35 cellular contexts compared by ENCODE assay signal in the genomic region with DNA sequence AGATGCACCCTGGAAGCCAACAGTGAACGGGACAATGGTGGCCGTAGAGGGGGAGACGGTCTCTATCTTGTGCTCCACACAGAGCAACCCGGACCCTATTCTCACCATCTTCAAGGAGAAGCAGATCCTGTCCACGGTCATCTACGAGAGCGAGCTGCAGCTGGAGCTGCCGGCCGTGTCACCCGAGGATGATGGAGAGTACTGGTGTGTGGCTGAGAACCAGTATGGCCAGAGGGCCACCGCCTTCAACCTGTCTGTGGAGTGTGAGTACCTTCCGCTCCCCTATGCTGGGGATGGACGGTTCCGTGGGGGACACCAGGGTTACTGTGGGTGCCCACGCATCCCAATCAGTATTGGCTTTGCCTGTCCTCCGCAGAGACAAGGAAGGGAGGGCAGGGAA. TPM values are rescaled to one million over a fixed set of nuclear protein-coding genes. Genes with fewer than 3 reads are reported as not detected.
"Had no signal": no experiment of that assay in that cellular context is flagged by ENCODE, and none has a peak within 500 bp of the region (broad histone marks: within the 10 kb centered on the region; RNA-seq: fewer than 3 reads in every experiment).

No MANE protein-coding gene starts in this region.

- H3K4me1 Mint-ChIP-seq: neural crest cell had no signal

- H3K4me3 Mint-ChIP-seq: naive thymus-derived CD8-positive, alpha-beta T cell; nephron; neural crest cell; stimulated activated naive CD8-positive, alpha-beta T cell treated with anti-CD3 and anti-CD28 coated beads, Interleukin-15, Interleukin-2, amounts not matched to agents 100 ng/mL and 50 ng/mL, for 24 hours had no signal

- H3K36me3 ChIP-seq: left lung, lower lobe of right lung, neutrophil, ovary, right atrium auricular region, right lobe of liver, transverse colon, upper lobe of left lung, vagina had no signal

- H3K27ac Mint-ChIP-seq: naive thymus-derived CD8-positive, alpha-beta T cell; progenitor cell of endocrine pancreas; stimulated activated naive CD8-positive, alpha-beta T cell treated with anti-CD3 and anti-CD28 coated beads, Interleukin-15, Interleukin-2, amounts not matched to agents 100 ng/mL and 50 ng/mL, for 24 hours had no signal

- H3K27me3 ChIP-seq: hepatocyte, ovary, right atrium auricular region, right lobe of liver, transverse colon, upper lobe of left lung, vagina had no signal

- H3K36me3 Mint-ChIP-seq: naive thymus-derived CD8-positive, alpha-beta T cell had no signal

- H3K9me3 Mint-ChIP-seq: naive thymus-derived CD8-positive, alpha-beta T cell; nephron; neural crest cell; stimulated activated naive CD8-positive, alpha-beta T cell treated with anti-CD3 and anti-CD28 coated beads, Interleukin-15, Interleukin-2, amounts not matched to agents 100 ng/mL and 50 ng/mL, for 24 hours had no signal

- DNase-seq: kidney glomerular epithelial cell; left colon; lower lobe of right lung; mammary epithelial cell; mesenchymal stem cell; naive thymus-derived CD8-positive, alpha-beta T cell; occipital lobe; ovary; right lobe of liver; stimulated activated CD4-positive, alpha-beta T cell treated with anti-CD3 and anti-CD28 coated beads, Interleukin-1b, Interleukin-23, amount 100 ng/mL, for 48 hours; stimulated activated CD4-positive, alpha-beta T cell treated with anti-CD3 and anti-CD28 coated beads, Interleukin-2, amount 100 ng/mL, for 48 hours; stimulated activated CD4-positive, alpha-beta T cell treated with anti-CD3 and anti-CD28 coated beads, Interleukin-4, amount 100 ng/mL, for 4 hours; stimulated activated CD8-positive, alpha-beta memory T cell treated with anti-CD3 and anti-CD28 coated beads, Interleukin-4, amount 100 ng/mL, for 48 hours; stimulated activated naive CD4-positive, alpha-beta T cell; transverse colon; upper lobe of left lung had no signal

- H3K27me3 Mint-ChIP-seq: stimulated activated naive CD8-positive, alpha-beta T cell treated with anti-CD3 and anti-CD28 coated beads, Interleukin-15, Interleukin-2, amounts not matched to agents 100 ng/mL and 50 ng/mL, for 24 hours had no signal

- FAIRE-seq: keratinocyte had no signal

- H3K27ac ChIP-seq: hepatocyte, left lung, lower lobe of right lung, neutrophil, ovary, right atrium auricular region, right lobe of liver, transverse colon, upper lobe of left lung, vagina had no signal

- H3K4me1 ChIP-seq: lower lobe of right lung, right atrium auricular region, transverse colon, vagina had no signal

- H3K9me3 ChIP-seq: left lung, lower lobe of right lung, neutrophil, ovary, right atrium auricular region, right lobe of liver, transverse colon, upper lobe of left lung, vagina had no signal

- H3K4me2 ChIP-seq: hepatocyte, smooth muscle cell had no signal

- H3K4me3 ChIP-seq: hepatocyte, left lung, lower lobe of right lung, ovary, right atrium auricular region, right lobe of liver, smooth muscle cell, transverse colon, upper lobe of left lung, vagina had no signal

- ATAC-seq: left colon; left lung; lower lobe of right lung; naive thymus-derived CD8-positive, alpha-beta T cell; right lobe of liver had no signal

RNA-seq across cellular contexts. Expression of a gene that starts 10.5 kb away (rescaled TPM):
- total RNA-seq: hepatocyte; left colon; left lung; lower lobe of right lung; mammary epithelial cell; mucosa of gallbladder; naive thymus-derived CD8-positive, alpha-beta T cell; neural crest cell; pulmonary artery endothelial cell; renal cortical epithelial cell; right atrium auricular region; smooth muscle cell; subcutaneous adipose tissue; transverse colon; vagina had no signal
- polyA plus RNA-seq: keratinocyte, mammary epithelial cell, smooth muscle cell had no signal

RNA-seq across cellular contexts. Expression of a gene that starts 20.1 kb away (rescaled TPM):
- total RNA-seq: left colon, lower lobe of right lung, occipital lobe, skeletal muscle tissue, smooth muscle cell, subcutaneous adipose tissue, temporal lobe, transverse colon, urinary bladder, vagina had no signal
- polyA plus RNA-seq: keratinocyte, mammary epithelial cell, smooth muscle cell had no signal

RNA-seq across cellular contexts. Expression of a gene that starts 26.5 kb away (rescaled TPM):
- total RNA-seq: neural crest cell, occipital lobe, pulmonary artery endothelial cell, renal cortical epithelial cell, smooth muscle cell, temporal lobe had no signal
- polyA plus RNA-seq: hepatocyte, smooth muscle cell had no signal

RNA-seq across cellular contexts. Expression of a gene that starts 45.3 kb away (rescaled TPM):
- total RNA-seq: hepatocyte; left lung; liver; lower lobe of right lung; mammary epithelial cell; mucosa of gallbladder; naive thymus-derived CD8-positive, alpha-beta T cell; neural crest cell; occipital lobe; pulmonary artery endothelial cell; renal cortical epithelial cell; right atrium auricular region; right lobe of liver; skeletal muscle tissue; smooth muscle cell; subcutaneous adipose tissue; temporal lobe; urinary bladder; vagina had no signal
- polyA plus RNA-seq: hepatocyte; keratinocyte; liver; mammary epithelial cell; naive thymus-derived CD8-positive, alpha-beta T cell; smooth muscle cell; urinary bladder had no signal
